In the genomic region with DNA sequence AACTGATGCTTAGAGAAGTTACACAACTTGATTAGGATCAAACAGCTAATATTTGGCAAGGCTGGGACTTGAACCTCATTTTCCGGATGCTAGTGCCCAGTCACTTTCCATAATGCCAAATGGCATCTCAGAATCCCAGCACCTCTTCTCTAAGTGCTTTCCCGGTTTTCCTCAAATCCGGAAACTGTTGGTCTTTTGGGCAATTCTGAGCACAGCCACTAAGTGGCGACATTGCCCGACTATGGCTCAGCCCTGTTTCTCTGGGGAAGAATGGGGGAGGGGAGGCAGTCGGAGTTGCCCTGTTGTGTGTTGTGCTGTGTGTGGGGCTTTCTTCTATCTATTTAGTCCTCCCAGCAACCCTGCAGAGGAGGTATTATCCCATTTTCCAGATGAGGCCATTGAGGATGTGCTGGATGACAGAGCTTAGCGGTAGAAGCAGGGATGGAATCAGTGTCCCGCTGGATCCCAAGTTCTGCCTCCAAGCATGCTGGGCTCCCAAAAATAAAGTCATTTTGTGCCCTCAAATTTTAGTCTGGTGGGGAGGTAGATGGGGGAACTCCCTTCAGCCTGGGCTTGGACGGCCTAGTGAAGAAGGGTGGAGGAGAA, we compare ENCODE assay signal across 8 cellular contexts.
DNase-seq lines count a peak whose midpoint lies in the region; ATAC-seq and TF ChIP-seq lines count a peak whose summit lies in the region.

No MANE protein-coding gene starts in this region.

- TF ChIP-seq POLR2A in transverse colon (IDR thresholded peaks at IDR 0.05), result no peak

- TF ChIP-seq CTCF in LNCAP (IDR thresholded peaks at IDR 0.05), result peak; percentile 65
- peak; percentile 57 for TF ChIP-seq CTCF in hepatocyte (IDR thresholded peaks at IDR 0.05; ENCODE audit: poor library complexity)
- TF ChIP-seq CTCF in transverse colon (IDR thresholded peaks at IDR 0.05), result peak; percentile 44 to 61 (median 52)

- H3K9me3 ChIP-seq in hepatocyte (ENCODE audit: low read depth) (no peaks in the 10 kb centered on the region), transverse colon (no peaks in the 10 kb centered on the region)

- H3K36me3 ChIP-seq in hepatocyte (replicated peaks; ENCODE audit: insufficient read depth, low read depth) (no peaks in the 10 kb centered on the region), transverse colon (no peaks in the 10 kb centered on the region)

- H2AFZ ChIP-seq in hepatocyte, result no peak overlapping the region

- H3K27me3 ChIP-seq in hepatocyte (no peaks in the 10 kb centered on the region), transverse colon (no peaks in the 10 kb centered on the region)

- no peak for ATAC-seq in HG02970 (IDR thresholded peaks at IDR 0.05; ENCODE audit: low FRiP score, unreplicated experiment)

- intact Hi-C loops in transverse colon (cut with DNase I; ENCODE audit: low total_unique reads), result no loop called here

- 43% methylated on average over 9 of the region's 9 CpGs for WGBS in hepatocyte (ENCODE audit: low lambda C conversion rate, missing lambda C conversion rate)
- 0 to 34% methylated on average over 1 to 9 of the region's 9 CpGs for WGBS in transverse colon (ENCODE audit: low coverage in 1 of 2), 2 donors

- H3K4me1 ChIP-seq in hepatocyte (ENCODE audit: insufficient read depth) (no peaks in the 10 kb centered on the region), transverse colon (no peaks in the 10 kb centered on the region)

- no peak overlapping the region for H3K4me2 ChIP-seq in hepatocyte

- H3K9me2 ChIP-seq in hepatocyte (replicated peaks; ENCODE audit: insufficient read depth), result no peaks in the 10 kb centered on the region

- DNase-seq in NOMO-1 (lab: John Stamatoyannopoulos, UW; ENCODE audit: unreplicated experiment in 2 of 2) (peak; percentile 30 to 46), NOMO-1 treated with dmso at 0.1 percent for 144 hours (lab: John Stamatoyannopoulos, UW; ENCODE audit: unreplicated experiment) (no peak), SKM-1 (lab: John Stamatoyannopoulos, UW; ENCODE audit: unreplicated experiment) (peak; percentile 42), hepatocyte (ENCODE audit: low spot score) (peak; percentile 67), transverse colon (peak; percentile 46), SW 1271 (lab: John Stamatoyannopoulos, UW) (no peak)

- in situ Hi-C loops in transverse colon (cut with MboI; ENCODE audit: low pct_ligation_motif_present in 1 of 4, low pct_unique_long_range_greater_than_20kb in 1 of 4, low sequenced_read_pairs in 3 of 4), result loop anchor here (5.0 to 10.0 kb wide), 3 partner anchors 110 to 117 kb away; no protein-coding TSS in a partner anchor

- no peak overlapping the region for H3K27ac ChIP-seq in hepatocyte
- no peak overlapping the region for H3K27ac ChIP-seq in transverse colon

- no peak for TF ChIP-seq EP300 in transverse colon (IDR thresholded peaks at IDR 0.05; ENCODE audit: low read depth)

- no peaks in the 10 kb centered on the region for H4K20me1 ChIP-seq in hepatocyte (ENCODE audit: insufficient read depth, poor library complexity, severe bottlenecking)

- H3K4me3 ChIP-seq in hepatocyte (no peak overlapping the region), transverse colon (no peak overlapping the region)

- no peaks in the 10 kb centered on the region for H3K79me2 ChIP-seq in hepatocyte

Comparison
In these comparisons a context has a peak if more than half of its experiments do, and no peak if none do; other contexts are left out.
1. DNase-seq: peak in NOMO-1 (2 of 2), SKM-1 (single experiment), hepatocyte (single experiment) and transverse colon (single experiment); none in NOMO-1 treated with dmso at 0.1 percent for 144 hours (single experiment) and SW 1271 (0 of 2).
2. Peak in every context shown above with its lines, with median percentiles within 50 percentile points of each other: CTCF ChIP-seq.